1 cellular context compared by ENCODE assay signal in the genomic region with DNA sequence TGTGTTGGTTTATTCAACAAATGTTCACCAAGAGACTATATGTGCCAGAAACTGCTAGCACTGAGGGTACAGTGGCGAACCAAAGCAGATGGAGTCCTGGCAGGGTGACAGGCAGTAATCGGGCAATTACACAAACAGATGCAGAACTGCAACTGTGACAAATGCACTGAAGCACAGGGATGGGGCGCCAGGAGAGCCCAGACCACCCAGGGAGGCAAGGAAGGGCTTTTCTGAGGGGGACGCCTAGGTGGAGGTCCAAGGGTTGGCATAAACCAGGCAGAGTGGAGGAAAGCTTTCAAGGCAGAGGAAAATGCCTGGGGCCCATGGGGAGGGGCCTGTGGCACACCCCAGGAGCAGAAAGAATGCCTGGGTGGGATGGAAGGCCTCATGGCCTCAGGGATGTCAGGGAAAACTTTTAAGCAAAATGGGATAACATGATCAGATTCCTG.
TF ChIP-seq lines count a peak whose summit lies in the region.

No MANE protein-coding gene starts in this region.

TF ChIP-seq in HEK293, 187 proteins besides CTCF, POLR2A, EP300 and RAD21 (continued from another document):
- TF ChIP-seq ZNF19 (tag by site-specific recombination; IDR thresholded peaks at IDR 0.05; ENCODE audit: low read depth): no peak
- TF ChIP-seq, protein P1, sequence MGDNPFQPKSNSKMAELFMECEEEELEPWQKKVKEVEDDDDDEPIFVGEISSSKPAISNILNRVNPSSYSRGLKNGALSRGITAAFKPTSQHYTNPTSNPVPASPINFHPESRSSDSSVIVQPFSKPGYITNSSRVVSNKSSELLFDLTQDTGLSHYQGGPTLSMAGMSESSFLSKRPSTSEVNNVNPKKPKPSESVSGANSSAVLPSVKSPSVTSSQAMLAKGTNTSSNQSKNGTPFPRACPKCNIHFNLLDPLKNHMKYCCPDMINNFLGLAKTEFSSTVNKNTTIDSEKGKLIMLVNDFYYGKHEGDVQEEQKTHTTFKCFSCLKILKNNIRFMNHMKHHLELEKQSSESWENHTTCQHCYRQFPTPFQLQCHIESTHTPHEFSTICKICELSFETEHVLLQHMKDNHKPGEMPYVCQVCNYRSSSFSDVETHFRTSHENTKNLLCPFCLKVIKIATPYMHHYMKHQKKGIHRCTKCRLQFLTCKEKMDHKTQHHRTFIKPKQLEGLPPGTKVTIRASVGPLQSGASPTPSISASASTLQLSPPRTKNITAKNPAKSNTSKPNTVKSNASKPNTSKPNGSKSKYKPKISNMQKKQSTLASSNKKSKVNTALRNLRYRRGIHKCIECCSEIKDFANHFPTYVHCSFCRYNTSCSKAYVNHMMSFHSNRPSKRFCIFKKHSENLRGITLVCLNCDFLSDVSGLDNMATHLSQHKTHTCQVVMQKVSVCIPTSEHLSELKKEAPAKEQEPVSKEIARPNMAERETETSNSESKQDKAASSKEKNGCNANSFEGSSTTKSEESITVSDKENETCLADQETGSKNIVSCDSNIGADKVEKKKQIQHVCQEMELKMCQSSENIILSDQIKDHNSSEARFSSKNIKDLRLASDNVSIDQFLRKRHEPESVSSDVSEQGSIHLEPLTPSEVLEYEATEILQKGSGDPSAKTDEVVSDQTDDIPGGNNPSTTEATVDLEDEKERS (tag by site-specific recombination; IDR thresholded peaks at IDR 0.05): no peak
- no peak for TF ChIP-seq ZNF324 (tag by site-specific recombination; IDR thresholded peaks at IDR 0.05)
- TF ChIP-seq ZNF624 (tag by site-specific recombination; IDR thresholded peaks at IDR 0.05): no peak
- TF ChIP-seq IKZF3 (tag by site-specific recombination; IDR thresholded peaks at IDR 0.05): no peak
- no peak for TF ChIP-seq ZNF555 (tag by site-specific recombination; conservative IDR thresholded peaks at IDR 0.05)
- TF ChIP-seq ZNF404 (tag by site-specific recombination; IDR thresholded peaks at IDR 0.05): no peak
- no peak for TF ChIP-seq ZNF114 (tag by site-specific recombination; IDR thresholded peaks at IDR 0.05)
- TF ChIP-seq MYNN (tag by site-specific recombination; IDR thresholded peaks at IDR 0.05; ENCODE audit: borderline replicate concordance): no peak
- TF ChIP-seq ZNF776 (tag by site-specific recombination; IDR thresholded peaks at IDR 0.05; ENCODE audit: borderline replicate concordance): no peak
- TF ChIP-seq ZNF335 (tag by site-specific recombination; conservative IDR thresholded peaks at IDR 0.05): no peak
- no peak for TF ChIP-seq ZNF529 (tag by site-specific recombination; IDR thresholded peaks at IDR 0.05; ENCODE audit: insufficient replicate concordance)
- peak; percentile 30; the same call in 1 of the 2 replicates for TF ChIP-seq FEZF1 (tag by site-specific recombination; IDR thresholded peaks at IDR 0.05)
- no peak for TF ChIP-seq ZNF76 (tag by site-specific recombination; IDR thresholded peaks at IDR 0.05; ENCODE audit: borderline replicate concordance, low read depth)
- no peak for TF ChIP-seq ZNF394 (tag by site-specific recombination; IDR thresholded peaks at IDR 0.05; ENCODE audit: borderline replicate concordance)
- peak; percentile 67 for TF ChIP-seq GLIS1 (tag by site-specific recombination; IDR thresholded peaks at IDR 0.05)
- TF ChIP-seq ZNF600 (tag by site-specific recombination; IDR thresholded peaks at IDR 0.05): 0 out of 2 replicates have a peak, but pooled peaks have one; percentile 10
- TF ChIP-seq ZNF544 (tag by site-specific recombination; IDR thresholded peaks at IDR 0.05): no peak
- no peak for TF ChIP-seq KLF1 (tag by site-specific recombination; IDR thresholded peaks at IDR 0.05)
- no peak for TF ChIP-seq ZNF350 (tag by site-specific recombination; IDR thresholded peaks at IDR 0.05)
- no peak for TF ChIP-seq ZNF155 (tag by site-specific recombination; IDR thresholded peaks at IDR 0.05)
- peak; percentile 75 for TF ChIP-seq ZIC2 (tag by site-specific recombination; IDR thresholded peaks at IDR 0.05)
- TF ChIP-seq BCL11A (tag by site-specific recombination; IDR thresholded peaks at IDR 0.05; ENCODE audit: low read depth): no peak
- TF ChIP-seq HOXC10 (CRISPR knock-in tag; IDR thresholded peaks at IDR 0.05): no peak
- TF ChIP-seq ZNF677 (tag by site-specific recombination; IDR thresholded peaks at IDR 0.05): no peak
